ENCODE assay signal across 1 cellular context in genomic region chr9:98191210-98191609, GRCh38.
TF ChIP-seq lines count a peak whose summit lies in the region.

No MANE protein-coding gene starts in this region.

TF ChIP-seq in K562, 482 proteins besides CTCF, POLR2A, EP300 and RAD21 (continued from another document):
- TF ChIP-seq NR2C2 (CRISPR knock-in tag; IDR thresholded peaks at IDR 0.05) (no peak), NR2C2 (tag; IDR thresholded peaks at IDR 0.05) (peak; percentile 50; the same call in 1 of the 2 replicates), ZFX (CRISPR knock-in tag; IDR thresholded peaks at IDR 0.05) (0 out of 2 replicates have a peak, but pooled peaks have one; percentile 20), RCOR1 (IDR thresholded peaks at IDR 0.05; ENCODE audit: borderline replicate concordance in 1 of 2, low read depth in 2 of 2, low read length in 2 of 2) (0 out of 4 replicates have a peak, but pooled peaks of 1 of the 2 experiments have one; percentile 3), NR2C1 (IDR thresholded peaks at IDR 0.05) (0 out of 2 replicates have a peak, but pooled peaks have one; percentile 30), NR2C1 (tag; IDR thresholded peaks at IDR 0.05) (no peak)
